In genomic region chr5:124740991-124741583, GRCh38 we compare ENCODE assay signal across 1 cellular context.
A peak's percentile ranks its signal among the peaks of the same experiment; 100 is the strongest.
TF ChIP-seq lines count a peak whose summit lies in the region.

No MANE protein-coding gene starts in this region.

TF ChIP-seq in HEK293, 187 proteins besides CTCF, POLR2A, EP300 and RAD21 (continued from another document and continues in another):
- TF ChIP-seq PRDM10 (tag by site-specific recombination; IDR thresholded peaks at IDR 0.05) (peak; percentile 79), GLIS2 (tag by site-specific recombination; IDR thresholded peaks at IDR 0.05) (peak; percentile 58), ZNF549 (tag by site-specific recombination; IDR thresholded peaks at IDR 0.05) (no peak), FEZF1 (tag by site-specific recombination; IDR thresholded peaks at IDR 0.05) (peak; percentile 100), ZNF404 (tag by site-specific recombination; IDR thresholded peaks at IDR 0.05) (no peak), GFI1B (tag by site-specific recombination; IDR thresholded peaks at IDR 0.05) (peak; percentile 100), PRDM1 (tag by site-specific recombination; IDR thresholded peaks at IDR 0.05) (no peak), ZSCAN16 (tag by site-specific recombination; IDR thresholded peaks at IDR 0.05) (peak; percentile 91), ZNF146 (tag by site-specific recombination; IDR thresholded peaks at IDR 0.05) (peak; percentile 93), ZNF830 (tag by site-specific recombination; IDR thresholded peaks at IDR 0.05; ENCODE audit: low read depth) (no peak), ZNF121 (tag by site-specific recombination; IDR thresholded peaks at IDR 0.05) (peak; percentile 84; the same call in 1 of the 2 replicates), ZNF169 (tag by site-specific recombination; IDR thresholded peaks at IDR 0.05) (no peak), BCL11B (tag by site-specific recombination; IDR thresholded peaks at IDR 0.05; ENCODE audit: low read depth) (peak; percentile 99), ZNF704 (tag by site-specific recombination; IDR thresholded peaks at IDR 0.05) (no peak), ZNF561 (tag by site-specific recombination; IDR thresholded peaks at IDR 0.05; ENCODE audit: borderline replicate concordance) (peak; percentile 98), OVOL3 (tag by site-specific recombination; IDR thresholded peaks at IDR 0.05) (peak; percentile 99), OSR2 (tag by site-specific recombination; IDR thresholded peaks at IDR 0.05) (peak; percentile 100), ZSCAN4 (tag by site-specific recombination; IDR thresholded peaks at IDR 0.05) (peak; percentile 96), ZNF624 (tag by site-specific recombination; IDR thresholded peaks at IDR 0.05) (no peak), ZFP69B (tag by site-specific recombination; IDR thresholded peaks at IDR 0.05) (peak; percentile 89), ZNF221 (tag by site-specific recombination; IDR thresholded peaks at IDR 0.05; ENCODE audit: borderline replicate concordance) (no peak), ZNF510 (tag by site-specific recombination; IDR thresholded peaks at IDR 0.05; ENCODE audit: insufficient replicate concordance) (peak; percentile 43), ZNF354C (tag by site-specific recombination; IDR thresholded peaks at IDR 0.05; ENCODE audit: borderline replicate concordance, low read depth) (no peak), ZNF341 (tag by site-specific recombination; IDR thresholded peaks at IDR 0.05; ENCODE audit: low read depth) (peak; percentile 67), ZNF214 (tag by site-specific recombination; IDR thresholded peaks at IDR 0.05; ENCODE audit: borderline replicate concordance) (no peak), ZNF610 (tag by site-specific recombination; IDR thresholded peaks at IDR 0.05; ENCODE audit: borderline replicate concordance) (peak; percentile 84), ZNF791 (tag by site-specific recombination; IDR thresholded peaks at IDR 0.05) (no peak), ZBTB7A (tag by site-specific recombination; IDR thresholded peaks at IDR 0.05; ENCODE audit: low read depth) (peak; percentile 91), ZNF132 (tag by site-specific recombination; IDR thresholded peaks at IDR 0.05; ENCODE audit: borderline replicate concordance) (no peak), PBX3 (CRISPR knock-in tag; IDR thresholded peaks at IDR 0.05) (no peak), ZNF2 (tag by site-specific recombination; IDR thresholded peaks at IDR 0.05) (peak; percentile 98), ZNF837 (tag by site-specific recombination; IDR thresholded peaks at IDR 0.05) (no peak), ZNF660 (tag by site-specific recombination; IDR thresholded peaks at IDR 0.05) (peak; percentile 65), ZNF585B (tag by site-specific recombination; IDR thresholded peaks at IDR 0.05) (no peak), ZNF23 (tag by site-specific recombination; IDR thresholded peaks at IDR 0.05; ENCODE audit: borderline replicate concordance) (no peak), ELK4 (IDR thresholded peaks at IDR 0.05; ENCODE audit: borderline replicate concordance, low read depth, low read length) (no peak), ZFP41 (tag by site-specific recombination; IDR thresholded peaks at IDR 0.05; ENCODE audit: borderline replicate concordance) (no peak), HIC1 (tag by site-specific recombination; IDR thresholded peaks at IDR 0.05) (peak; percentile 98), ZNF366 (tag by site-specific recombination; conservative IDR thresholded peaks at IDR 0.05) (peak; percentile 99), ZNF335 (tag by site-specific recombination; conservative IDR thresholded peaks at IDR 0.05) (no peak; the same call in 1 of the 2 replicates), ZNF521 (tag by site-specific recombination; IDR thresholded peaks at IDR 0.05) (no peak), ZNF433 (tag by site-specific recombination; IDR thresholded peaks at IDR 0.05; ENCODE audit: low read depth) (no peak)
- TF ChIP-seq, protein P1, sequence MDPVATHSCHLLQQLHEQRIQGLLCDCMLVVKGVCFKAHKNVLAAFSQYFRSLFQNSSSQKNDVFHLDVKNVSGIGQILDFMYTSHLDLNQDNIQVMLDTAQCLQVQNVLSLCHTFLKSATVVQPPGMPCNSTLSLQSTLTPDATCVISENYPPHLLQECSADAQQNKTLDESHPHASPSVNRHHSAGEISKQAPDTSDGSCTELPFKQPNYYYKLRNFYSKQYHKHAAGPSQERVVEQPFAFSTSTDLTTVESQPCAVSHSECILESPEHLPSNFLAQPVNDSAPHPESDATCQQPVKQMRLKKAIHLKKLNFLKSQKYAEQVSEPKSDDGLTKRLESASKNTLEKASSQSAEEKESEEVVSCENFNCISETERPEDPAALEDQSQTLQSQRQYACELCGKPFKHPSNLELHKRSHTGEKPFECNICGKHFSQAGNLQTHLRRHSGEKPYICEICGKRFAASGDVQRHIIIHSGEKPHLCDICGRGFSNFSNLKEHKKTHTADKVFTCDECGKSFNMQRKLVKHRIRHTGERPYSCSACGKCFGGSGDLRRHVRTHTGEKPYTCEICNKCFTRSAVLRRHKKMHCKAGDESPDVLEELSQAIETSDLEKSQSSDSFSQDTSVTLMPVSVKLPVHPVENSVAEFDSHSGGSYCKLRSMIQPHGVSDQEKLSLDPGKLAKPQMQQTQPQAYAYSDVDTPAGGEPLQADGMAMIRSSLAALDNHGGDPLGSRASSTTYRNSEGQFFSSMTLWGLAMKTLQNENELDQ (tag by site-specific recombination; IDR thresholded peaks at IDR 0.05; ENCODE audit: low read depth) = peak; percentile 89
- TF ChIP-seq, protein P2, sequence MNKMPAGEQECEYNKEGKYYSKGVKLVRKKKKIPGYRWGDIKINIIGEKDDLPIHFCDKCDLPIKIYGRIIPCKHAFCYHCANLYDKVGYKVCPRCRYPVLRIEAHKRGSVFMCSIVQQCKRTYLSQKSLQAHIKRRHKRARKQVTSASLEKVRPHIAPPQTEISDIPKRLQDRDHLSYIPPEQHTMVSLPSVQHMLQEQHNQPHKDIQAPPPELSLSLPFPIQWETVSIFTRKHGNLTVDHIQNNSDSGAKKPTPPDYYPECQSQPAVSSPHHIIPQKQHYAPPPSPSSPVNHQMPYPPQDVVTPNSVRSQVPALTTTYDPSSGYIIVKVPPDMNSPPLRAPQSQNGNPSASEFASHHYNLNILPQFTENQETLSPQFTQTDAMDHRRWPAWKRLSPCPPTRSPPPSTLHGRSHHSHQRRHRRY (tag by site-specific recombination; IDR thresholded peaks at IDR 0.05) = peak; percentile 100
- TF ChIP-seq, protein P3, sequence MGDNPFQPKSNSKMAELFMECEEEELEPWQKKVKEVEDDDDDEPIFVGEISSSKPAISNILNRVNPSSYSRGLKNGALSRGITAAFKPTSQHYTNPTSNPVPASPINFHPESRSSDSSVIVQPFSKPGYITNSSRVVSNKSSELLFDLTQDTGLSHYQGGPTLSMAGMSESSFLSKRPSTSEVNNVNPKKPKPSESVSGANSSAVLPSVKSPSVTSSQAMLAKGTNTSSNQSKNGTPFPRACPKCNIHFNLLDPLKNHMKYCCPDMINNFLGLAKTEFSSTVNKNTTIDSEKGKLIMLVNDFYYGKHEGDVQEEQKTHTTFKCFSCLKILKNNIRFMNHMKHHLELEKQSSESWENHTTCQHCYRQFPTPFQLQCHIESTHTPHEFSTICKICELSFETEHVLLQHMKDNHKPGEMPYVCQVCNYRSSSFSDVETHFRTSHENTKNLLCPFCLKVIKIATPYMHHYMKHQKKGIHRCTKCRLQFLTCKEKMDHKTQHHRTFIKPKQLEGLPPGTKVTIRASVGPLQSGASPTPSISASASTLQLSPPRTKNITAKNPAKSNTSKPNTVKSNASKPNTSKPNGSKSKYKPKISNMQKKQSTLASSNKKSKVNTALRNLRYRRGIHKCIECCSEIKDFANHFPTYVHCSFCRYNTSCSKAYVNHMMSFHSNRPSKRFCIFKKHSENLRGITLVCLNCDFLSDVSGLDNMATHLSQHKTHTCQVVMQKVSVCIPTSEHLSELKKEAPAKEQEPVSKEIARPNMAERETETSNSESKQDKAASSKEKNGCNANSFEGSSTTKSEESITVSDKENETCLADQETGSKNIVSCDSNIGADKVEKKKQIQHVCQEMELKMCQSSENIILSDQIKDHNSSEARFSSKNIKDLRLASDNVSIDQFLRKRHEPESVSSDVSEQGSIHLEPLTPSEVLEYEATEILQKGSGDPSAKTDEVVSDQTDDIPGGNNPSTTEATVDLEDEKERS (tag by site-specific recombination; IDR thresholded peaks at IDR 0.05) = no peak
- TF ChIP-seq, protein P4, sequence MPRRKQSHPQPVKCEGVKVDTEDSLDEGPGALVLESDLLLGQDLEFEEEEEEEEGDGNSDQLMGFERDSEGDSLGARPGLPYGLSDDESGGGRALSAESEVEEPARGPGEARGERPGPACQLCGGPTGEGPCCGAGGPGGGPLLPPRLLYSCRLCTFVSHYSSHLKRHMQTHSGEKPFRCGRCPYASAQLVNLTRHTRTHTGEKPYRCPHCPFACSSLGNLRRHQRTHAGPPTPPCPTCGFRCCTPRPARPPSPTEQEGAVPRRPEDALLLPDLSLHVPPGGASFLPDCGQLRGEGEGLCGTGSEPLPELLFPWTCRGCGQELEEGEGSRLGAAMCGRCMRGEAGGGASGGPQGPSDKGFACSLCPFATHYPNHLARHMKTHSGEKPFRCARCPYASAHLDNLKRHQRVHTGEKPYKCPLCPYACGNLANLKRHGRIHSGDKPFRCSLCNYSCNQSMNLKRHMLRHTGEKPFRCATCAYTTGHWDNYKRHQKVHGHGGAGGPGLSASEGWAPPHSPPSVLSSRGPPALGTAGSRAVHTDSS (tag by site-specific recombination; IDR thresholded peaks at IDR 0.05) = peak; percentile 68; the same call in 1 of the 2 replicates
